In the genomic region with DNA sequence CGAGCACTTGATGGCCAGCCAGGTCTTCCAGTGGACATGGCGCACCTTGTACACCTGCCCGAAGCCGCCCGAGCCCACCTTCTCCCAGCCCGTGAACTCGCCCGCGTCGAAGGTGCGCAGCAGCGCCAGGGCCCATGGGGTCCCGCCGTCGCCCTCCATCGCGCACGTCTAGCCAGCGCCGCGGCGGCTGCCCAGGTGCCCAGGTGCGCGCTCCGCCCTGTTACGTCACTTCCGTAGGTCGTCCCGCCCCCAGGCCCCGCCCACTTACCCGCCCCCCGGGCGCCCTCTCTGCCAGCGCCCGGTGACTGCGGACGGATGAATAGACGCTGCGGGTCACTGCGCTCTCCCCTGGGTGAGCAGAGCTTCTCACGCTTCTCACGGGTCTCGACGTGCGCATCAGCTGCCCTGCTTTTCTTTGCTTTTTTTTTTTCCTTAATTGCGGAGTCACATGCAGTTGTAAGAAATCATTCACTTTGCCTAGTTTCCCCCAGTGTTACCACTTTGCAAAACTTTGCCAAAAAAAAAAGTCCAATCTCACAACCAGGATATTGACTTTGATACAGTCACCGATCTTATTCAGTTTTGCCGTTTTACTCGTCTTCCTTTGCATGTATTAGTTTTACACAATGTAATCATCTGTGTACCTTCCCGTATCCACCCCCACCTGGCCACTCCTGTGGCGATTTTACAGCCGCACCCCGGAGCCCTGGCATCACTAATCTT, we compare ENCODE assay signal across 1 cellular context.
TF ChIP-seq lines count a peak whose summit lies in the region.

A gene (minus strand): TSS at position 170 of the 723 bp plus-strand sequence. CDS start 11 bp downstream, at position 159.

TF ChIP-seq in WTC11, 78 proteins besides CTCF, POLR2A, EP300 and RAD21 (continued from another document):
- TF ChIP-seq, protein P1, sequence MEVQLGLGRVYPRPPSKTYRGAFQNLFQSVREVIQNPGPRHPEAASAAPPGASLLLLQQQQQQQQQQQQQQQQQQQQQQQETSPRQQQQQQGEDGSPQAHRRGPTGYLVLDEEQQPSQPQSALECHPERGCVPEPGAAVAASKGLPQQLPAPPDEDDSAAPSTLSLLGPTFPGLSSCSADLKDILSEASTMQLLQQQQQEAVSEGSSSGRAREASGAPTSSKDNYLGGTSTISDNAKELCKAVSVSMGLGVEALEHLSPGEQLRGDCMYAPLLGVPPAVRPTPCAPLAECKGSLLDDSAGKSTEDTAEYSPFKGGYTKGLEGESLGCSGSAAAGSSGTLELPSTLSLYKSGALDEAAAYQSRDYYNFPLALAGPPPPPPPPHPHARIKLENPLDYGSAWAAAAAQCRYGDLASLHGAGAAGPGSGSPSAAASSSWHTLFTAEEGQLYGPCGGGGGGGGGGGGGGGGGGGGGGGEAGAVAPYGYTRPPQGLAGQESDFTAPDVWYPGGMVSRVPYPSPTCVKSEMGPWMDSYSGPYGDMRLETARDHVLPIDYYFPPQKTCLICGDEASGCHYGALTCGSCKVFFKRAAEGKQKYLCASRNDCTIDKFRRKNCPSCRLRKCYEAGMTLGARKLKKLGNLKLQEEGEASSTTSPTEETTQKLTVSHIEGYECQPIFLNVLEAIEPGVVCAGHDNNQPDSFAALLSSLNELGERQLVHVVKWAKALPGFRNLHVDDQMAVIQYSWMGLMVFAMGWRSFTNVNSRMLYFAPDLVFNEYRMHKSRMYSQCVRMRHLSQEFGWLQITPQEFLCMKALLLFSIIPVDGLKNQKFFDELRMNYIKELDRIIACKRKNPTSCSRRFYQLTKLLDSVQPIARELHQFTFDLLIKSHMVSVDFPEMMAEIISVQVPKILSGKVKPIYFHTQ (CRISPR knock-in tag; IDR thresholded peaks at IDR 0.05) = no peak
- TF ChIP-seq ZNF138 (CRISPR knock-in tag; conservative IDR thresholded peaks at IDR 0.05) = no peak
- TF ChIP-seq, protein P2, sequence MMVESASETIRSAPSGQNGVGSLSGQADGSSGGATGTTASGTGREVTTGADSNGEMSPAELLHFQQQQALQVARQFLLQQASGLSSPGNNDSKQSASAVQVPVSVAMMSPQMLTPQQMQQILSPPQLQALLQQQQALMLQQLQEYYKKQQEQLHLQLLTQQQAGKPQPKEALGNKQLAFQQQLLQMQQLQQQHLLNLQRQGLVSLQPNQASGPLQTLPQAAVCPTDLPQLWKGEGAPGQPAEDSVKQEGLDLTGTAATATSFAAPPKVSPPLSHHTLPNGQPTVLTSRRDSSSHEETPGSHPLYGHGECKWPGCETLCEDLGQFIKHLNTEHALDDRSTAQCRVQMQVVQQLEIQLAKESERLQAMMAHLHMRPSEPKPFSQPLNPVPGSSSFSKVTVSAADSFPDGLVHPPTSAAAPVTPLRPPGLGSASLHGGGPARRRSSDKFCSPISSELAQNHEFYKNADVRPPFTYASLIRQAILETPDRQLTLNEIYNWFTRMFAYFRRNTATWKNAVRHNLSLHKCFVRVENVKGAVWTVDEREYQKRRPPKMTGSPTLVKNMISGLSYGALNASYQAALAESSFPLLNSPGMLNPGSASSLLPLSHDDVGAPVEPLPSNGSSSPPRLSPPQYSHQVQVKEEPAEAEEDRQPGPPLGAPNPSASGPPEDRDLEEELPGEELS (CRISPR knock-in tag; IDR thresholded peaks at IDR 0.05) = peak; percentile 57; the same call in 1 of the 2 replicates
- TF ChIP-seq IRF2 (CRISPR knock-in tag; IDR thresholded peaks at IDR 0.05; ENCODE audit: borderline replicate concordance, low read depth) = no peak
- no peak for TF ChIP-seq TCF7 (CRISPR knock-in tag; IDR thresholded peaks at IDR 0.05; ENCODE audit: low read depth)
- 0 out of 2 replicates have a peak, but pooled peaks have one; percentile 21 for TF ChIP-seq MYBL2 (CRISPR knock-in tag; IDR thresholded peaks at IDR 0.05)
- TF ChIP-seq, protein P3, sequence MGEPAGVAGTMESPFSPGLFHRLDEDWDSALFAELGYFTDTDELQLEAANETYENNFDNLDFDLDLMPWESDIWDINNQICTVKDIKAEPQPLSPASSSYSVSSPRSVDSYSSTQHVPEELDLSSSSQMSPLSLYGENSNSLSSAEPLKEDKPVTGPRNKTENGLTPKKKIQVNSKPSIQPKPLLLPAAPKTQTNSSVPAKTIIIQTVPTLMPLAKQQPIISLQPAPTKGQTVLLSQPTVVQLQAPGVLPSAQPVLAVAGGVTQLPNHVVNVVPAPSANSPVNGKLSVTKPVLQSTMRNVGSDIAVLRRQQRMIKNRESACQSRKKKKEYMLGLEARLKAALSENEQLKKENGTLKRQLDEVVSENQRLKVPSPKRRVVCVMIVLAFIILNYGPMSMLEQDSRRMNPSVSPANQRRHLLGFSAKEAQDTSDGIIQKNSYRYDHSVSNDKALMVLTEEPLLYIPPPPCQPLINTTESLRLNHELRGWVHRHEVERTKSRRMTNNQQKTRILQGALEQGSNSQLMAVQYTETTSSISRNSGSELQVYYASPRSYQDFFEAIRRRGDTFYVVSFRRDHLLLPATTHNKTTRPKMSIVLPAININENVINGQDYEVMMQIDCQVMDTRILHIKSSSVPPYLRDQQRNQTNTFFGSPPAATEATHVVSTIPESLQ (CRISPR knock-in tag; IDR thresholded peaks at IDR 0.05) = 0 out of 2 replicates have a peak, but pooled peaks have one; percentile 17
- peak; percentile 75; the same call in 1 of the 2 replicates for TF ChIP-seq FOXK1 (CRISPR knock-in tag; IDR thresholded peaks at IDR 0.05)
- no peak for TF ChIP-seq MXD4 (CRISPR knock-in tag; IDR thresholded peaks at IDR 0.05; ENCODE audit: borderline replicate concordance)
- TF ChIP-seq, protein P4, sequence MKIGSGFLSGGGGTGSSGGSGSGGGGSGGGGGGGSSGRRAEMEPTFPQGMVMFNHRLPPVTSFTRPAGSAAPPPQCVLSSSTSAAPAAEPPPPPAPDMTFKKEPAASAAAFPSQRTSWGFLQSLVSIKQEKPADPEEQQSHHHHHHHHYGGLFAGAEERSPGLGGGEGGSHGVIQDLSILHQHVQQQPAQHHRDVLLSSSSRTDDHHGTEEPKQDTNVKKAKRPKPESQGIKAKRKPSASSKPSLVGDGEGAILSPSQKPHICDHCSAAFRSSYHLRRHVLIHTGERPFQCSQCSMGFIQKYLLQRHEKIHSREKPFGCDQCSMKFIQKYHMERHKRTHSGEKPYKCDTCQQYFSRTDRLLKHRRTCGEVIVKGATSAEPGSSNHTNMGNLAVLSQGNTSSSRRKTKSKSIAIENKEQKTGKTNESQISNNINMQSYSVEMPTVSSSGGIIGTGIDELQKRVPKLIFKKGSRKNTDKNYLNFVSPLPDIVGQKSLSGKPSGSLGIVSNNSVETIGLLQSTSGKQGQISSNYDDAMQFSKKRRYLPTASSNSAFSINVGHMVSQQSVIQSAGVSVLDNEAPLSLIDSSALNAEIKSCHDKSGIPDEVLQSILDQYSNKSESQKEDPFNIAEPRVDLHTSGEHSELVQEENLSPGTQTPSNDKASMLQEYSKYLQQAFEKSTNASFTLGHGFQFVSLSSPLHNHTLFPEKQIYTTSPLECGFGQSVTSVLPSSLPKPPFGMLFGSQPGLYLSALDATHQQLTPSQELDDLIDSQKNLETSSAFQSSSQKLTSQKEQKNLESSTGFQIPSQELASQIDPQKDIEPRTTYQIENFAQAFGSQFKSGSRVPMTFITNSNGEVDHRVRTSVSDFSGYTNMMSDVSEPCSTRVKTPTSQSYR (CRISPR knock-in tag; IDR thresholded peaks at IDR 0.05) = 0 out of 2 replicates have a peak, but pooled peaks have one; percentile 56
- TF ChIP-seq SP1 (CRISPR knock-in tag; conservative IDR thresholded peaks at IDR 0.05) = peak; percentile 85
- TF ChIP-seq ZNF423 (CRISPR knock-in tag; IDR thresholded peaks at IDR 0.05) = peak; percentile 81
- TF ChIP-seq, protein P5, sequence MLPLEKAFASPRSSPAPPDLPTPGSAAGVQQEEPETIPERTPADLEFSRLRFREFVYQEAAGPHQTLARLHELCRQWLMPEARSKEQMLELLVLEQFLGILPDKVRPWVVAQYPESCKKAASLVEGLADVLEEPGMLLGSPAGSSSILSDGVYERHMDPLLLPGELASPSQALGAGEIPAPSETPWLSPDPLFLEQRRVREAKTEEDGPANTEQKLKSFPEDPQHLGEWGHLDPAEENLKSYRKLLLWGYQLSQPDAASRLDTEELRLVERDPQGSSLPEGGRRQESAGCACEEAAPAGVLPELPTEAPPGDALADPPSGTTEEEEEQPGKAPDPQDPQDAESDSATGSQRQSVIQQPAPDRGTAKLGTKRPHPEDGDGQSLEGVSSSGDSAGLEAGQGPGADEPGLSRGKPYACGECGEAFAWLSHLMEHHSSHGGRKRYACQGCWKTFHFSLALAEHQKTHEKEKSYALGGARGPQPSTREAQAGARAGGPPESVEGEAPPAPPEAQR (CRISPR knock-in tag; IDR thresholded peaks at IDR 0.05) = no peak
- TF ChIP-seq, protein P6, sequence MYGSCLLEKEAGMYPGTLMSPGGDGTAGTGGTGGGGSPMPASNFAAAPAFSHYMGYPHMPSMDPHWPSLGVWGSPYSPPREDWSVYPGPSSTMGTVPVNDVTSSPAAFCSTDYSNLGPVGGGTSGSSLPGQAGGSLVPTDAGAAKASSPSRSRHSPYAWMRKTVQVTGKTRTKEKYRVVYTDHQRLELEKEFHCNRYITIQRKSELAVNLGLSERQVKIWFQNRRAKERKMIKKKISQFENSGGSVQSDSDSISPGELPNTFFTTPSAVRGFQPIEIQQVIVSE (CRISPR knock-in tag; IDR thresholded peaks at IDR 0.05; ENCODE audit: borderline replicate concordance) = no peak
- TF ChIP-seq, protein P7, sequence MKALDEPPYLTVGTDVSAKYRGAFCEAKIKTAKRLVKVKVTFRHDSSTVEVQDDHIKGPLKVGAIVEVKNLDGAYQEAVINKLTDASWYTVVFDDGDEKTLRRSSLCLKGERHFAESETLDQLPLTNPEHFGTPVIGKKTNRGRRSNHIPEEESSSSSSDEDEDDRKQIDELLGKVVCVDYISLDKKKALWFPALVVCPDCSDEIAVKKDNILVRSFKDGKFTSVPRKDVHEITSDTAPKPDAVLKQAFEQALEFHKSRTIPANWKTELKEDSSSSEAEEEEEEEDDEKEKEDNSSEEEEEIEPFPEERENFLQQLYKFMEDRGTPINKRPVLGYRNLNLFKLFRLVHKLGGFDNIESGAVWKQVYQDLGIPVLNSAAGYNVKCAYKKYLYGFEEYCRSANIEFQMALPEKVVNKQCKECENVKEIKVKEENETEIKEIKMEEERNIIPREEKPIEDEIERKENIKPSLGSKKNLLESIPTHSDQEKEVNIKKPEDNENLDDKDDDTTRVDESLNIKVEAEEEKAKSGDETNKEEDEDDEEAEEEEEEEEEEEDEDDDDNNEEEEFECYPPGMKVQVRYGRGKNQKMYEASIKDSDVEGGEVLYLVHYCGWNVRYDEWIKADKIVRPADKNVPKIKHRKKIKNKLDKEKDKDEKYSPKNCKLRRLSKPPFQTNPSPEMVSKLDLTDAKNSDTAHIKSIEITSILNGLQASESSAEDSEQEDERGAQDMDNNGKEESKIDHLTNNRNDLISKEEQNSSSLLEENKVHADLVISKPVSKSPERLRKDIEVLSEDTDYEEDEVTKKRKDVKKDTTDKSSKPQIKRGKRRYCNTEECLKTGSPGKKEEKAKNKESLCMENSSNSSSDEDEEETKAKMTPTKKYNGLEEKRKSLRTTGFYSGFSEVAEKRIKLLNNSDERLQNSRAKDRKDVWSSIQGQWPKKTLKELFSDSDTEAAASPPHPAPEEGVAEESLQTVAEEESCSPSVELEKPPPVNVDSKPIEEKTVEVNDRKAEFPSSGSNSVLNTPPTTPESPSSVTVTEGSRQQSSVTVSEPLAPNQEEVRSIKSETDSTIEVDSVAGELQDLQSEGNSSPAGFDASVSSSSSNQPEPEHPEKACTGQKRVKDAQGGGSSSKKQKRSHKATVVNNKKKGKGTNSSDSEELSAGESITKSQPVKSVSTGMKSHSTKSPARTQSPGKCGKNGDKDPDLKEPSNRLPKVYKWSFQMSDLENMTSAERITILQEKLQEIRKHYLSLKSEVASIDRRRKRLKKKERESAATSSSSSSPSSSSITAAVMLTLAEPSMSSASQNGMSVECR (CRISPR knock-in tag; IDR thresholded peaks at IDR 0.05; ENCODE audit: borderline replicate concordance) = 0 out of 2 replicates have a peak, but pooled peaks have one; percentile 39
- no peak for TF ChIP-seq RELA (CRISPR knock-in tag; IDR thresholded peaks at IDR 0.05; ENCODE audit: borderline replicate concordance)
- TF ChIP-seq, protein P8, sequence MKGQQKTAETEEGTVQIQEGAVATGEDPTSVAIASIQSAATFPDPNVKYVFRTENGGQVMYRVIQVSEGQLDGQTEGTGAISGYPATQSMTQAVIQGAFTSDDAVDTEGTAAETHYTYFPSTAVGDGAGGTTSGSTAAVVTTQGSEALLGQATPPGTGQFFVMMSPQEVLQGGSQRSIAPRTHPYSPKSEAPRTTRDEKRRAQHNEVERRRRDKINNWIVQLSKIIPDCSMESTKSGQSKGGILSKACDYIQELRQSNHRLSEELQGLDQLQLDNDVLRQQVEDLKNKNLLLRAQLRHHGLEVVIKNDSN (CRISPR knock-in tag; IDR thresholded peaks at IDR 0.05) = no peak
- TF ChIP-seq GTF2I (CRISPR knock-in tag; conservative IDR thresholded peaks at IDR 0.05) = no peak
- TF ChIP-seq SMAD3 (CRISPR knock-in tag; IDR thresholded peaks at IDR 0.05; ENCODE audit: borderline replicate concordance) = peak; percentile 73; the same call in 1 of the 2 replicates
- TF ChIP-seq ZNF219 (CRISPR knock-in tag; IDR thresholded peaks at IDR 0.05; ENCODE audit: borderline replicate concordance) = peak; percentile 37; the same call in 1 of the 2 replicates
- no peak for TF ChIP-seq SOX15 (CRISPR knock-in tag; IDR thresholded peaks at IDR 0.05)
- TF ChIP-seq ZNF416 (CRISPR knock-in tag; IDR thresholded peaks at IDR 0.05) = 0 out of 2 replicates have a peak, but pooled peaks have one; percentile 80
- TF ChIP-seq CBFB (CRISPR knock-in tag; IDR thresholded peaks at IDR 0.05; ENCODE audit: low read depth) = no peak
- TF ChIP-seq CREB1 (CRISPR knock-in tag; IDR thresholded peaks at IDR 0.05) = no peak
- TF ChIP-seq CREM (CRISPR knock-in tag; IDR thresholded peaks at IDR 0.05) = peak; percentile 51; the same call in 1 of the 2 replicates
- TF ChIP-seq ZNF317 (CRISPR knock-in tag; IDR thresholded peaks at IDR 0.05; ENCODE audit: borderline replicate concordance, low read depth) = no peak
